Comparison of ENCODE assay signal across 1 cellular context in genomic region chr19:17035842-17036424, GRCh38.
TF ChIP-seq lines count a peak whose summit lies in the region.

No MANE protein-coding gene starts in this region.

TF ChIP-seq in H1, 55 proteins besides CTCF, POLR2A, EP300 and RAD21:
- TF ChIP-seq POU5F1 (IDR thresholded peaks at IDR 0.05; ENCODE audit: low read depth, low read length) (no peak), SAP30 (IDR thresholded peaks at IDR 0.05; ENCODE audit: insufficient read depth, insufficient replicate concordance, low read length) (no peak), TBP (IDR thresholded peaks at IDR 0.05; ENCODE audit: low read depth, low read length) (no peak), FOSL1 (IDR thresholded peaks at IDR 0.05; ENCODE audit: insufficient read depth, low read depth, low read length) (no peak), KDM5A (IDR thresholded peaks at IDR 0.05; ENCODE audit: low read length) (no peak), CTBP2 (IDR thresholded peaks at IDR 0.05; ENCODE audit: borderline replicate concordance, insufficient read depth, insufficient read length, low read length) (no peak), EZH2 (IDR thresholded peaks at IDR 0.05; ENCODE audit: low read depth, low read length, severe bottlenecking) (no peak), CHD1 (IDR thresholded peaks at IDR 0.05; ENCODE audit: low read depth, low read length) (no peak), CBX5 (IDR thresholded peaks at IDR 0.05; ENCODE audit: low read depth, low read length) (no peak), SIN3A (conservative IDR thresholded peaks at IDR 0.05 in 1 of 2, IDR thresholded peaks at IDR 0.05 in 1 of 2; ENCODE audit: low read depth in 1 of 2, low read length in 2 of 2) (no peak), SIRT6 (IDR thresholded peaks at IDR 0.05; ENCODE audit: low read length) (no peak), TEAD4 (IDR thresholded peaks at IDR 0.05; ENCODE audit: low read depth, low read length) (no peak), CHD2 (IDR thresholded peaks at IDR 0.05; ENCODE audit: low read length) (no peak), SP1 (IDR thresholded peaks at IDR 0.05; ENCODE audit: low read depth, low read length) (no peak), GTF2F1 (IDR thresholded peaks at IDR 0.05; ENCODE audit: borderline replicate concordance, low read depth, low read length) (no peak), ZNF274 (IDR thresholded peaks at IDR 0.05; ENCODE audit: borderline replicate concordance, extremely low read depth, low read length) (no peak), TAF1 (IDR thresholded peaks at IDR 0.05; ENCODE audit: low read depth, low read length) (no peak)
- TF ChIP-seq, protein P1, sequence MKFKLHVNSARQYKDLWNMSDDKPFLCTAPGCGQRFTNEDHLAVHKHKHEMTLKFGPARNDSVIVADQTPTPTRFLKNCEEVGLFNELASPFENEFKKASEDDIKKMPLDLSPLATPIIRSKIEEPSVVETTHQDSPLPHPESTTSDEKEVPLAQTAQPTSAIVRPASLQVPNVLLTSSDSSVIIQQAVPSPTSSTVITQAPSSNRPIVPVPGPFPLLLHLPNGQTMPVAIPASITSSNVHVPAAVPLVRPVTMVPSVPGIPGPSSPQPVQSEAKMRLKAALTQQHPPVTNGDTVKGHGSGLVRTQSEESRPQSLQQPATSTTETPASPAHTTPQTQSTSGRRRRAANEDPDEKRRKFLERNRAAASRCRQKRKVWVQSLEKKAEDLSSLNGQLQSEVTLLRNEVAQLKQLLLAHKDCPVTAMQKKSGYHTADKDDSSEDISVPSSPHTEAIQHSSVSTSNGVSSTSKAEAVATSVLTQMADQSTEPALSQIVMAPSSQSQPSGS (IDR thresholded peaks at IDR 0.05; ENCODE audit: low read length) = no peak
- TF ChIP-seq, protein P2, sequence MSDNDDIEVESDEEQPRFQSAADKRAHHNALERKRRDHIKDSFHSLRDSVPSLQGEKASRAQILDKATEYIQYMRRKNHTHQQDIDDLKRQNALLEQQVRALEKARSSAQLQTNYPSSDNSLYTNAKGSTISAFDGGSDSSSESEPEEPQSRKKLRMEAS (IDR thresholded peaks at IDR 0.05) = no peak
